ENCODE assay signal across 13 cellular contexts in genomic region chr20:41085606-41086005, GRCh38.
"Had no signal": no experiment of that assay in that cellular context is flagged by ENCODE, and none has a peak within 500 bp of the region (broad histone marks: within the 10 kb centered on the region; RNA-seq: fewer than 3 reads in every experiment).

No MANE protein-coding gene starts in this region.

- DNase-seq: activated gamma-delta T cell; amniotic stem cell; body of pancreas; central memory CD4-positive, alpha-beta T cell; effector memory CD4-positive, alpha-beta T cell; left lung; stimulated activated CD4-positive, alpha-beta T cell treated with anti-CD3 and anti-CD28 coated beads, Interleukin-12 subunit alpha, Interleukin-12 subunit beta, amount 100 ng/mL, for 4 hours; stimulated activated naive CD8-positive, alpha-beta T cell treated with anti-CD3 and anti-CD28 coated beads, Interleukin-15, Interleukin-2, amounts not matched to agents 100 U/mL and 50 U/mL, for 24 hours had no signal

- H3K4me3 Mint-ChIP-seq: type B pancreatic cell had no signal

- H3K9me3 Mint-ChIP-seq: type B pancreatic cell had no signal

- H3K9ac ChIP-seq: SK-N-SH had no signal

- H3K4me3 ChIP-seq: body of pancreas, gastroesophageal sphincter, left lung, suprapubic skin had no signal

- H3K27me3 Mint-ChIP-seq: type B pancreatic cell had no signal

- H3K9me3 ChIP-seq: body of pancreas, gastroesophageal sphincter, left lung, SK-N-SH, suprapubic skin had no signal

- ATAC-seq: body of pancreas; gastroesophageal sphincter; stimulated activated naive CD8-positive, alpha-beta T cell treated with anti-CD3 and anti-CD28 coated beads, Interleukin-15, Interleukin-2, amounts not matched to agents 100 U/mL and 50 U/mL, for 24 hours had no signal

- H3K4me1 ChIP-seq: gastroesophageal sphincter had no signal

- H3K27me3 ChIP-seq: body of pancreas, gastroesophageal sphincter, left lung, suprapubic skin had no signal

- FAIRE-seq: keratinocyte had no signal

- H3K4me2 ChIP-seq: SK-N-SH had no signal

- H3K27ac ChIP-seq: body of pancreas, gastroesophageal sphincter, suprapubic skin had no signal
